In the genomic region with DNA sequence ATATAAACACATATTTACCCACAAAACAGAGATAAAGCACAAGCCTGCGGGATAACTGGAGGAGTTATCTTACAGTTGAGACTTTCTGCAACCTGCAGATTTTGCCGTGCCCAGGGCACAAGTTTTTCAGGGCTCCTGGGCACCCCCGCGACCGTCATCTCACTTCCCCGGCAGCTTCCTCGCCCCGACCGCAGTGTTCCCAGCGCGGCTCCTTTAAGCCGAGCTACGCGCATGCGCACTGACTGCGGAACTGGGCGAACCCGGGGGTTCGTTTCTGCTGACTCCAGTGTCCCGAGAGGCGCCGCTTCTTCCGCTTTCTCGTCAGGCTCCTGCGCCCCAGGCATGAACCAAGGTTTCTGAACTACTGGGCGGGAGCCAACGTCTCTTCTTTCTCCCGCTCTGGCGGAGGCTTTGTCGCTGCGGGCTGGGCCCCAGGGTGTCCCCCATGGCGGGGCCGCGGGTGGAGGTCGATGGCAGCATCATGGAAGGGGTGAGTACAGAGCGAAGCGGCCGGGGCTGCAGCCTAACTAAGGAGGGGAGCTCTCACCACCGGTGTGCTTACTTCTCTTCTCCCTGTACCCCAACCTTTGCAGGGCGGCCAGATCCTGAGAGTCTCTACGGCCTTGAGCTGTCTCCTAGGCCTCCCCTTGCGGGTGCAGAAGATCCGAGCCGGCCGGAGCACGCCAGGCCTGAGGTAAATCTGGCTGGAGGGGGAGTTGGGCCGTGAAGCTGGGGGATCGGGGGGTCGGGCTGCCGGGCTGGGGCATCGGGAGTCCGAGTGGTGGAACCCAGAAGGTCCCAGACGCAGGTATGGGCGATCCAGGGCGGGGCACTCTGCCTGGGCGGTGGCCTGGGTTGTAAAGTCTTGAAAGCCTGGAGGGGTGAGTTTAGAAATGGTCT, we compare ENCODE assay signal across 1 cellular context.
TF ChIP-seq lines count a peak whose summit lies in the region.

TSS of gene RTCA (plus strand) at position 286 of the 900 bp plus-strand sequence. CDS start at position 446, 160 bp downstream.

TF ChIP-seq in K562, 482 proteins besides CTCF, POLR2A, EP300 and RAD21 (continued from another document):
- TF ChIP-seq, protein P1, sequence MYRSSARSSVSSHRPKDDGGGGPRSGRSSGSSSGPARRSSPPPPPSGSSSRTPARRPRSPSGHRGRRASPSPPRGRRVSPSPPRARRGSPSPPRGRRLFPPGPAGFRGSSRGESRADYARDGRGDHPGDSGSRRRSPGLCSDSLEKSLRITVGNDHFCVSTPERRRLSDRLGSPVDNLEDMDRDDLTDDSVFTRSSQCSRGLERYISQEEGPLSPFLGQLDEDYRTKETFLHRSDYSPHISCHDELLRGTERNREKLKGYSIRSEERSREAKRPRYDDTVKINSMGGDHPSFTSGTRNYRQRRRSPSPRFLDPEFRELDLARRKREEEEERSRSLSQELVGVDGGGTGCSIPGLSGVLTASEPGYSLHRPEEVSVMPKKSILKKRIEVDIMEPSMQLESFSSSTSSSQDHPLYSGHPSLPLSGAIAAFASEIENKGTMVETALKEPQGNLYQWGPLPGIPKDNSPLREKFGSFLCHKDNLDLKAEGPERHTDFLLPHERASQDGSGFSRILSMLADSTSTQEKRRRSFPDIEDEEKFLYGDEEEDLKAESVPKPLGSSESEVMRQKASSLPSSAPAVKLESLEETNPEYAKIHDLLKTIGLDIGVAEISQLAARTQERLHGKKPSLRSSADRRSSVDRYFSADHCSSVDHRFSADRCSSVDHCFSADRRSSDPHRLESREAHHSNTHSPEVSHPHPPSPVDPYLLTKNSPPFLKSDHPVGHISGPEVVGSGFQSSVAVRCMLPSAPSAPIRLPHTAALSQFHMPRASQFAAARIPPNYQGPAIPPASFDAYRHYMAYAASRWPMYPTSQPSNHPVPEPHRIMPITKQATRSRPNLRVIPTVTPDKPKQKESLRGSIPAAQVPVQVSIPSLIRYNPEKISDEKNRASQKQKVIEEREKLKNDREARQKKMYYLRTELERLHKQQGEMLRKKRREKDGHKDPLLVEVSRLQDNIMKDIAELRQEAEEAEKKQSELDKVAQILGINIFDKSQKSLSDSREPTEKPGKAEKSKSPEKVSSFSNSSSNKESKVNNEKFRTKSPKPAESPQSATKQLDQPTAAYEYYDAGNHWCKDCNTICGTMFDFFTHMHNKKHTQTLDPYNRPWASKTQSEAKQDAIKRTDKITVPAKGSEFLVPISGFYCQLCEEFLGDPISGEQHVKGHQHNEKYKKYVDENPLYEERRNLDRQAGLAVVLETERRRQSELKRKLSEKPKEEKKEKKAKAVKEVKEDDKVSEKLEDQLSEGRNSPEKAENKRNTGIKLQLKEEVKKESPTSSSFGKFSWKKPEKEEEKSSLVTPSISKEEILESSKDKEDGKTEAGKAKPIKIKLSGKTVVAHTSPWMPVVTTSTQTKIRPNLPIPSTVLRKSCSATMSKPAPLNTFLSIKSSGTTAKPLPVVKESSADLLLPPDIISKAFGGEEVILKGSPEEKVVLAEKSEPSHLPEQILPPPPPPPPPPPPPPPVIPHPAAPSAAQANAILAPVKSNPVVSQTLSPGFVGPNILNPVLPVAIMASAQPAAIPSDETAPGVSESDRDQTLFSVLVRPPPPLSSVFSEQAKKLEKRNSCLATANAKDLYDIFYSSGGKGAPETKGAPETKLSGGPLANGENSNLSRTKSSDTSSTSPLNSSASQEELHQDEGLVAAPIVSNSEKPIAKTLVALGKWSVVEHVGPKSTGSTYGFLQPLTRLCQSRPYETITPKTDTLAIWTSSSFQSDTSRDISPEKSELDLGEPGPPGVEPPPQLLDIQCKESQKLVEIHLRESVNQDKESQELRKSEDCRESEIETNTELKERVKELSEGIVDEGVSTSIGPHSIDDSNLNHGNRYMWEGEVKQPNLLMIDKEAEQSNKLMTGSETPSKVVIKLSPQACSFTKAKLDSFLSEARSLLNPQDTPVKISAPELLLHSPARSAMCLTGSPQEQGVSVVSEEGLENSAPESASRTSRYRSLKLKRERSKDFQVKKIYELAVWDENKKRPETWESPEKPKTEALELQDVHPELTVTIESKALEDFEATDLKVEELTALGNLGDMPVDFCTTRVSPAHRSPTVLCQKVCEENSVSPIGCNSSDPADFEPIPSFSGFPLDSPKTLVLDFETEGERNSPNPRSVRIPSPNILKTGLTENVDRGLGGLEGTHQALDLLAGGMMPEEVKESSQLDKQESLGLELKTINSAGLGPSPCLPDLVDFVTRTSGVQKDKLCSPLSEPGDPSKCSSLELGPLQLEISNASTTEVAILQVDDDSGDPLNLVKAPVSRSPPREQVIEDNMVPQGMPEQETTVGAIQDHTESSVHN (IDR thresholded peaks at IDR 0.05; ENCODE audit: borderline replicate concordance in 1 of 2, low read depth in 1 of 2) = no peak
- TF ChIP-seq SIX5 (IDR thresholded peaks at IDR 0.05; ENCODE audit: borderline replicate concordance in 1 of 2, insufficient read depth in 1 of 2, low read depth in 1 of 2, low read length in 2 of 2) (no peak), RFX5 (IDR thresholded peaks at IDR 0.05; ENCODE audit: low read depth, low read length) (no peak), TAF7 (tag; IDR thresholded peaks at IDR 0.05) (peak; percentile 55; the same call in 1 of the 2 replicates), RBBP5 (IDR thresholded peaks at IDR 0.05; ENCODE audit: borderline replicate concordance, insufficient read depth, low read length, poor library complexity, severe bottlenecking) (peak; percentile 82), CREM (IDR thresholded peaks at IDR 0.05; ENCODE audit: low read depth) (peak; percentile 70), SIN3B (IDR thresholded peaks at IDR 0.05; ENCODE audit: low read depth) (peak; percentile 36; the same call in 1 of the 2 replicates), MAZ (CRISPR knock-in tag; conservative IDR thresholded peaks at IDR 0.05 in 1 of 2, IDR thresholded peaks at IDR 0.05 in 1 of 2) (peak; percentile 25 to 76; a peak in 2 of 4 replicates), RFX1 (IDR thresholded peaks at IDR 0.05) (no peak), ARID3A (IDR thresholded peaks at IDR 0.05; ENCODE audit: borderline replicate concordance, low read depth, low read length) (no peak), MECOM (CRISPR knock-in tag; IDR thresholded peaks at IDR 0.05) (no peak), TEAD2 (tag; IDR thresholded peaks at IDR 0.05) (no peak), ZSCAN32 (CRISPR knock-in tag; IDR thresholded peaks at IDR 0.05) (no peak), MTF1 (CRISPR knock-in tag; IDR thresholded peaks at IDR 0.05; ENCODE audit: borderline replicate concordance) (no peak), ZMIZ1 (IDR thresholded peaks at IDR 0.05; ENCODE audit: low read depth in 2 of 2, low read length in 2 of 2) (no peak), MCM3 (IDR thresholded peaks at IDR 0.05) (no peak), CAMTA2 (CRISPR knock-in tag; conservative IDR thresholded peaks at IDR 0.05) (no peak)
- TF ChIP-seq, protein P2, sequence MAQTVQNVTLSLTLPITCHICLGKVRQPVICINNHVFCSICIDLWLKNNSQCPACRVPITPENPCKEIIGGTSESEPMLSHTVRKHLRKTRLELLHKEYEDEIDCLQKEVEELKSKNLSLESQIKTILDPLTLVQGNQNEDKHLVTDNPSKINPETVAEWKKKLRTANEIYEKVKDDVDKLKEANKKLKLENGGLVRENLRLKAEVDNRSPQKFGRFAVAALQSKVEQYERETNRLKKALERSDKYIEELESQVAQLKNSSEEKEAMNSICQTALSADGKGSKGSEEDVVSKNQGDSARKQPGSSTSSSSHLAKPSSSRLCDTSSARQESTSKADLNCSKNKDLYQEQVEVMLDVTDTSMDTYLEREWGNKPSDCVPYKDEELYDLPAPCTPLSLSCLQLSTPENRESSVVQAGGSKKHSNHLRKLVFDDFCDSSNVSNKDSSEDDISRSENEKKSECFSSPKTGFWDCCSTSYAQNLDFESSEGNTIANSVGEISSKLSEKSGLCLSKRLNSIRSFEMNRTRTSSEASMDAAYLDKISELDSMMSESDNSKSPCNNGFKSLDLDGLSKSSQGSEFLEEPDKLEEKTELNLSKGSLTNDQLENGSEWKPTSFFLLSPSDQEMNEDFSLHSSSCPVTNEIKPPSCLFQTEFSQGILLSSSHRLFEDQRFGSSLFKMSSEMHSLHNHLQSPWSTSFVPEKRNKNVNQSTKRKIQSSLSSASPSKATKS (CRISPR knock-in tag; IDR thresholded peaks at IDR 0.05) = no peak
- TF ChIP-seq, protein P3, sequence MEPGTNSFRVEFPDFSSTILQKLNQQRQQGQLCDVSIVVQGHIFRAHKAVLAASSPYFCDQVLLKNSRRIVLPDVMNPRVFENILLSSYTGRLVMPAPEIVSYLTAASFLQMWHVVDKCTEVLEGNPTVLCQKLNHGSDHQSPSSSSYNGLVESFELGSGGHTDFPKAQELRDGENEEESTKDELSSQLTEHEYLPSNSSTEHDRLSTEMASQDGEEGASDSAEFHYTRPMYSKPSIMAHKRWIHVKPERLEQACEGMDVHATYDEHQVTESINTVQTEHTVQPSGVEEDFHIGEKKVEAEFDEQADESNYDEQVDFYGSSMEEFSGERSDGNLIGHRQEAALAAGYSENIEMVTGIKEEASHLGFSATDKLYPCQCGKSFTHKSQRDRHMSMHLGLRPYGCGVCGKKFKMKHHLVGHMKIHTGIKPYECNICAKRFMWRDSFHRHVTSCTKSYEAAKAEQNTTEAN (CRISPR knock-in tag; IDR thresholded peaks at IDR 0.05) = no peak
